Comparison of ENCODE assay signal across 15 cellular contexts in genomic region chr19:7575426-7576040, GRCh38. TPM values are rescaled to one million over a fixed set of nuclear protein-coding genes. Genes with fewer than 3 reads are reported as not detected.
DNase-seq lines count a peak whose midpoint lies in the region; ATAC-seq, FAIRE-seq and TF ChIP-seq lines count a peak whose summit lies in the region.
"Had no signal": no experiment of that assay in that cellular context is flagged by ENCODE, and none has a peak within 500 bp of the region (broad histone marks: within the 10 kb centered on the region; RNA-seq: fewer than 3 reads in every experiment).

No MANE protein-coding gene starts in this region.

- H3K9me3 ChIP-seq in HEK293 (ENCODE audit: control insufficient read depth, insufficient read depth, low read depth, low read length), result no peaks in the 10 kb centered on the region
- no peaks in the 10 kb centered on the region for H3K9me3 ChIP-seq in effector memory CD4-positive, alpha-beta T cell (ENCODE audit: control insufficient read depth, low read length)
- H3K9me3 ChIP-seq: esophagus squamous epithelium had no signal

- TF ChIP-seq CTCF in HEK293 (tag by site-specific recombination; IDR thresholded peaks at IDR 0.05) (no peak), fibroblast of villous mesenchyme (IDR thresholded peaks at IDR 0.05; ENCODE audit: insufficient read depth, low read depth, low read length) (no peak)

- DNase-seq in AG20443 (ENCODE audit: low spot score), result peak; percentile 51
- no peak for DNase-seq in RCC 7860 (ENCODE audit: low spot score)
- peak; percentile 9 for DNase-seq in fibroblast of villous mesenchyme (ENCODE audit: low read depth)
- no peak for DNase-seq in effector memory CD4-positive, alpha-beta T cell
- DNase-seq in HuH-7.5 (ENCODE audit: low spot score), result no peak
- DNase-seq in activated naive CD4-positive, alpha-beta T cell treated with anti-CD3 and anti-CD28 coated beads, Interleukin-2, amount 50 U/mL, for 16 hours, result no peak
- DNase-seq: activated CD4-positive, alpha-beta T cell treated with anti-CD3 and anti-CD28 coated beads, Interleukin-2, amount 10 ng/mL, durations not matched to agents 7 days and 5 days; activated gamma-delta T cell treated with Interleukin-2 at 50 U/mL for 16 hours; esophagus squamous epithelium; immature natural killer cell; NCI-H1105 treated with DMSO at 0.1 percent for 48 hours had no signal

- no peaks in the 10 kb centered on the region for H3K27me3 ChIP-seq in effector memory CD4-positive, alpha-beta T cell (replicated peaks; ENCODE audit: control insufficient read depth, insufficient read depth, low read length, poor library complexity, severe bottlenecking)

- no peak for ATAC-seq in GM21717 (IDR thresholded peaks at IDR 0.05; ENCODE audit: unreplicated experiment)

- POLR2A ChIA-PET in HEK293 (lab: Yijun Ruan, JAX), result no interaction called here

- no peak overlapping the region for H3K4me3 ChIP-seq in HEK293 (ENCODE audit: low read depth, low read length)
- H3K4me3 ChIP-seq in fibroblast of villous mesenchyme (ENCODE audit: low read depth, low read length), result no peak overlapping the region
- no peak overlapping the region for H3K4me3 ChIP-seq in effector memory CD4-positive, alpha-beta T cell (ENCODE audit: insufficient read depth, low read depth, low read length, poor library complexity, severe bottlenecking)
- H3K4me3 ChIP-seq: cardiac muscle cell, esophagus squamous epithelium had no signal

- FAIRE-seq in RCC 7860 (lab: Jason Lieb, UNC), result peak; percentile 73

- CTCF ChIA-PET in HEK293 (lab: Yijun Ruan, JAX), result no interaction called here

- H3K36me3 ChIP-seq in HEK293 (ENCODE audit: control insufficient read depth in 2 of 2, insufficient read depth in 1 of 2, low read length in 2 of 2), result no peaks in the 10 kb centered on the region
- no peaks in the 10 kb centered on the region for H3K36me3 ChIP-seq in effector memory CD4-positive, alpha-beta T cell (ENCODE audit: control insufficient read depth, insufficient read depth, low read length)
- H3K36me3 ChIP-seq: cardiac muscle cell, esophagus squamous epithelium had no signal

- H3K27ac ChIP-seq in HEK293 (ENCODE audit: extremely low read depth, low read depth, low read length), result no peak overlapping the region
- no peak overlapping the region for H3K27ac ChIP-seq in effector memory CD4-positive, alpha-beta T cell (ENCODE audit: insufficient read depth, low read length, poor library complexity, severe bottlenecking)
- H3K27ac ChIP-seq: C4-2B, cardiac muscle cell, esophagus squamous epithelium had no signal

- H3K4me1 ChIP-seq in HEK293 (ENCODE audit: control insufficient read depth, insufficient read depth, low read length), result no peaks in the 10 kb centered on the region
- H3K4me1 ChIP-seq in effector memory CD4-positive, alpha-beta T cell (ENCODE audit: control insufficient read depth, insufficient read depth, low read length, poor library complexity, severe bottlenecking), result no peaks in the 10 kb centered on the region
- H3K4me1 ChIP-seq: esophagus squamous epithelium had no signal

TF ChIP-seq in HEK293, 187 proteins besides CTCF, POLR2A, EP300 and RAD21:
- TF ChIP-seq ZNF426 (tag by site-specific recombination; IDR thresholded peaks at IDR 0.05) (peak; percentile 15), ZNF555 (tag by site-specific recombination; conservative IDR thresholded peaks at IDR 0.05) (peak; percentile 14; the same call in 1 of the 2 replicates), ZNF701 (tag by site-specific recombination; IDR thresholded peaks at IDR 0.05) (no peak)

RNA-seq across cellular contexts. Expression of gene CAMSAP3, which starts 20.1 kb away (rescaled TPM):
- total RNA-seq in fibroblast of villous mesenchyme, result not detected in 2 replicates

RNA-seq across cellular contexts. Expression of gene PNPLA6, which starts 40.0 kb away (rescaled TPM):
- total RNA-seq in fibroblast of villous mesenchyme, result 101 and 106 TPM in 2 replicates

RNA-seq across cellular contexts. Expression of gene MCOLN1, which starts 53.1 kb away (rescaled TPM):
- 5.5 and 8.6 TPM in 2 replicates for total RNA-seq in fibroblast of villous mesenchyme

RNA-seq across cellular contexts. Expression of gene XAB2, which starts 53.8 kb away (rescaled TPM):
- total RNA-seq in fibroblast of villous mesenchyme, result 32.0 and 34.1 TPM in 2 replicates

RNA-seq across cellular contexts. Expression of gene PET100, which starts 54.1 kb away (rescaled TPM):
- 10.4 and 11.9 TPM in 2 replicates for total RNA-seq in fibroblast of villous mesenchyme

Comparison
In these comparisons a context has a peak if more than half of its experiments do, and no peak if none do; other contexts are left out.
1. DNase-seq: peak in AG20443 (single experiment) and fibroblast of villous mesenchyme (single experiment); none in RCC 7860 (single experiment), effector memory CD4-positive, alpha-beta T cell (0 of 3), HuH-7.5 (single experiment) and activated naive CD4-positive, alpha-beta T cell treated with anti-CD3 and anti-CD28 coated beads, Interleukin-2, amount 50 U/mL, for 16 hours (single experiment).